In genomic region chr9:35616681-35617459, GRCh38 we compare ENCODE assay signal across 8 cellular contexts. TPM values are rescaled to one million over a fixed set of nuclear protein-coding genes. Genes with fewer than 3 reads are reported as not detected.
DNase-seq lines count a peak whose midpoint lies in the region; FAIRE-seq and TF ChIP-seq lines count a peak whose summit lies in the region.

No MANE protein-coding gene starts in this region.

- H3K4me1 ChIP-seq in astrocyte (ENCODE audit: insufficient read depth, low read length), result peaks cover 8% of the 10 kb centered on the region
- no peaks in the 10 kb centered on the region for H3K4me1 ChIP-seq in small intestine (ENCODE audit: control insufficient read depth in 2 of 2, insufficient read depth in 1 of 2, low read depth in 1 of 2, low read length in 1 of 2)

- H3K36me3 Mint-ChIP-seq in astrocyte (ENCODE audit: low read depth, unreplicated experiment), result peaks cover 6% of the 10 kb centered on the region

- TF ChIP-seq CTCF in astrocyte (IDR thresholded peaks at IDR 0.05; ENCODE audit: insufficient read depth, low read depth, low read length), result no peak

- H3K27me3 ChIP-seq in H7 (ENCODE audit: control insufficient read depth, insufficient read depth, low read length) (peaks cover 39% of the 10 kb centered on the region), astrocyte (ENCODE audit: insufficient read depth, low read length) (peaks cover 34% of the 10 kb centered on the region), small intestine (ENCODE audit: control insufficient read depth in 2 of 2, insufficient read depth in 2 of 2, low read length in 2 of 2) (no peaks in the 10 kb centered on the region)

- peaks cover 6% of the 10 kb centered on the region for H3K9me3 Mint-ChIP-seq in astrocyte (ENCODE audit: unreplicated experiment)

- H3K9ac ChIP-seq in astrocyte (ENCODE audit: low read length), result peak overlapping the region; percentile 48

- peak overlapping the region; percentile 48 for H3K27ac Mint-ChIP-seq in astrocyte (ENCODE audit: unreplicated experiment)

- H3K79me2 ChIP-seq in astrocyte (ENCODE audit: insufficient read depth, low read length), result no peaks in the 10 kb centered on the region

- 7 to 15% (median 11%) methylated on average over 39 to 51 of the region's 51 CpGs for WGBS in small intestine, 3 donors

- peak overlapping the region; percentile 57 for H3K4me3 ChIP-seq in H7 (ENCODE audit: insufficient read depth, low read depth, low read length)
- peak overlapping the region; percentile 21 for H3K4me3 ChIP-seq in astrocyte (ENCODE audit: insufficient read depth, low read depth, low read length)
- H3K4me3 ChIP-seq in iPS-11a (ENCODE audit: low read depth, low read length), result peak overlapping the region; percentile 66
- peak overlapping the region; percentile 30 to 36 for H3K4me3 ChIP-seq in small intestine (ENCODE audit: low read depth in 1 of 2, low read length in 2 of 2)

- FAIRE-seq in astrocyte (lab: Jason Lieb, UNC), result no peak
- no peak for FAIRE-seq in small intestine (lab: Jason Lieb, UNC)

- peak overlapping the region; percentile 74 for H2AFZ ChIP-seq in astrocyte (ENCODE audit: low read depth, low read length)

- no peaks in the 10 kb centered on the region for H4K20me1 ChIP-seq in astrocyte (ENCODE audit: insufficient read depth, low read length)

- H3K4me1 Mint-ChIP-seq in astrocyte (ENCODE audit: low read depth, unreplicated experiment), result peaks cover 4% of the 10 kb centered on the region

- H3K27ac ChIP-seq in astrocyte (ENCODE audit: low read depth, low read length) (no peak overlapping the region), small intestine (ENCODE audit: low read depth in 1 of 2, low read length in 1 of 2) (peak overlapping the region; percentile 6 to 61)

- H3K4me3 Mint-ChIP-seq in astrocyte (ENCODE audit: unreplicated experiment), result peak overlapping the region; percentile 60

- H3K4me2 ChIP-seq in astrocyte (ENCODE audit: low read length), result peak overlapping the region; percentile 82

- H3K36me3 ChIP-seq in H7 (replicated peaks; ENCODE audit: control insufficient read depth, insufficient read depth, low read length) (no peaks in the 10 kb centered on the region), astrocyte (ENCODE audit: insufficient read depth, low read length) (no peaks in the 10 kb centered on the region), small intestine (ENCODE audit: control insufficient read depth in 2 of 2, insufficient read depth in 2 of 2, low read length in 2 of 2) (no peaks in the 10 kb centered on the region)

- H3K9me3 ChIP-seq in astrocyte (ENCODE audit: insufficient read depth, low read depth, low read length) (no peaks in the 10 kb centered on the region), small intestine (ENCODE audit: control insufficient read depth, low read depth) (no peaks in the 10 kb centered on the region)

- peaks cover 74% of the 10 kb centered on the region for H3K27me3 Mint-ChIP-seq in astrocyte (ENCODE audit: low read depth, unreplicated experiment)

- peak; percentile 72 for DNase-seq in D341Med (ENCODE audit: low spot score)
- DNase-seq in H7, result peak; percentile 87
- DNase-seq in SW480 (ENCODE audit: low spot score), result peak; percentile 18
- DNase-seq in astrocyte (ENCODE audit: low read depth), result peak; percentile 51
- DNase-seq in small intestine, result peak; percentile 51
- no peak for DNase-seq in 8988T
- no peak for DNase-seq in SIG-M5 (lab: John Stamatoyannopoulos, UW)

RNA-seq across cellular contexts. Expression of gene CD72, which starts 1.3 kb away (rescaled TPM):
- 1.9 and 4.6 TPM in 2 replicates for total RNA-seq in H7 (2014; rRNA removed; shearing (Covaris generic))
- 1.8 and 2.4 TPM in 2 replicates for total RNA-seq in astrocyte
- polyA plus RNA-seq in small intestine, result 1 to 10 TPM in 2 of 3 donors, under 1 TPM in 1; 0.54 to 2.3 (median 1.6) TPM

RNA-seq across cellular contexts. Expression of gene TESK1, which starts 11.8 kb away (rescaled TPM):
- 6.0 and 11.9 TPM in 2 replicates for total RNA-seq in H7 (2014; rRNA removed; shearing (Covaris generic))
- total RNA-seq in astrocyte, result 30.9 and 33.7 TPM in 2 replicates
- polyA plus RNA-seq in small intestine, result 10 to 100 TPM; 22.4 to 53.0 (median 42.4) TPM

RNA-seq across cellular contexts. Expression of gene SIT1, which starts 33.9 kb away (rescaled TPM):
- 0.69 and 2.3 TPM in 2 replicates for total RNA-seq in H7 (2014; rRNA removed; shearing (Covaris generic))
- not detected in 2 replicates for total RNA-seq in astrocyte
- 1 to 10 TPM in 2 of 3 donors, under 1 TPM in 1; 0.89 to 5.9 (median 1.7) TPM for polyA plus RNA-seq in small intestine

RNA-seq across cellular contexts. Expression of gene RMRP, which starts 40.9 kb away (rescaled TPM):
- total RNA-seq in H7 (2014; rRNA removed; shearing (Covaris generic)), result 10,629 and 14,347 TPM in 2 replicates
- 13,402 and 14,410 TPM in 2 replicates for total RNA-seq in astrocyte
- polyA plus RNA-seq in small intestine, result 100 to 1,000 TPM in 1 of 3 donors, not detected in 2; 269 TPM

RNA-seq across cellular contexts. Expression of gene CCDC107, which starts 41.2 kb away (rescaled TPM):
- total RNA-seq in H7 (2014; rRNA removed; shearing (Covaris generic)), result 4.1 and 9.3 TPM in 2 replicates
- 15.5 and 18.8 TPM in 2 replicates for total RNA-seq in astrocyte
- 10 to 100 TPM; 21.3 to 49.0 (median 33.2) TPM for polyA plus RNA-seq in small intestine

Comparison
In these comparisons a context has a peak if more than half of its experiments do, and no peak if none do; other contexts are left out.
1. DNase-seq: peak in D341Med (single experiment), H7 (single experiment), SW480 (single experiment), astrocyte (single experiment) and small intestine (single experiment); none in 8988T (single experiment) and SIG-M5 (single experiment).
2. Peak in every context shown above with its lines, with median percentiles within 50 percentile points of each other: H3K4me3 ChIP-seq.